In the genomic region with DNA sequence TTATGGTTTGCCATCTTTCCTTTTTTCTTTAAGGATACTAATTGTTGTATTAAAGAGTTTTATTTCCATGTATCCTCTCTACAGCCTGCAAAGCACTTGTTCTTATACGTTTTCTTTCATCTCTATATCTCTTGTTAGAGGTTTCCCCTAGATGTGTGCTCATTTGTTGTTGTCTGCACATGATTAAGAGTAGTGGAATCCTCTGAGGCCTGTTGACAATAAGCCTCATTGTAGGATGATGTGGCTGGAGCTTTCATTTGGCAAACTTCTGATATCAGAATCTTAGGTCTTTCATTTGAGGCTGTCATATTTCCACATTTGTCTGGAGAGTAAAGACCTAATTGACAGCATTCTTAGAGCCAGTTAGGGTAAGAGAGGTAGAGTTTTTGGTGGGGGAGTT, we compare ENCODE assay signal across 19 cellular contexts.
DNase-seq lines count a peak whose midpoint lies in the region; ATAC-seq lines count a peak whose summit lies in the region.
"Had no signal": no experiment of that assay in that cellular context is flagged by ENCODE, and none has a peak within 500 bp of the region (broad histone marks: within the 10 kb centered on the region; RNA-seq: fewer than 3 reads in every experiment).

No MANE protein-coding gene starts in this region.

- in situ Hi-C loops in SK-MEL-5 (cut with HindIII; ENCODE audit: low pct_unique_long_range_greater_than_20kb, low sequenced_read_pairs): no loop called here

- ATAC-seq in sciatic nerve (peak; percentile 73), GM18498 (IDR thresholded peaks at IDR 0.05; ENCODE audit: unreplicated experiment) (no peak), GM18858 (IDR thresholded peaks at IDR 0.05; ENCODE audit: unreplicated experiment) (no peak)
- ATAC-seq: A549, GM12878 had no signal

- intact Hi-C loops in sciatic nerve (cut with DNase I): no loop called here

- DNase-seq in SK-MEL-5 (ENCODE audit: low read depth, low spot score) (peak; percentile 56), globus pallidus (ENCODE audit: low spot score) (peak; percentile 4), sciatic nerve (ENCODE audit: low spot score) (no peak)
- DNase-seq: AML-193; CD4-positive, alpha-beta memory T cell; CD4-positive, CD25-positive, alpha-beta regulatory T cell; CD8-positive, alpha-beta memory T cell; COR-L47; DMS 273 treated with DMSO at 0.1 percent for 48 hours; DMS153; DMS53; DMS79; DND-41; EL; GDM1 had no signal
